29 cellular contexts compared by ENCODE assay signal in genomic region chr18:65942103-65942502, GRCh38.
"Had no signal": no experiment of that assay in that cellular context is flagged by ENCODE, and none has a peak within 500 bp of the region (broad histone marks: within the 10 kb centered on the region; RNA-seq: fewer than 3 reads in every experiment).

No MANE protein-coding gene starts in this region.

- H3K9me3 Mint-ChIP-seq: activated CD4-positive, alpha-beta T cell treated with anti-CD3 and anti-CD28 coated beads, Interleukin-2, amount 10 ng/mL, durations not matched to agents 7 days and 5 days; activated T-helper 2 cell treated with anti-CD3 and anti-CD28 coated beads, Interferon-gamma antibody, Interleukin-2, Interleukin-4, amounts not matched to agents 10 μg/mL and 5 μg/mL and 100 μg/mL, durations not matched to agents 14 hours and 24 hours and 36 hours; brain had no signal

- H3K9me3 ChIP-seq: adrenal gland, MG63, SJCRH30 had no signal

- ATAC-seq: activated CD4-positive, alpha-beta T cell treated with anti-CD3 and anti-CD28 coated beads for 36 hours; activated CD4-positive, CD25-positive, alpha-beta regulatory T cell treated with anti-CD3 and anti-CD28 coated beads, Interleukin-2, amount 50 U/mL, for 24 hours; activated CD8-positive, alpha-beta T cell treated with anti-CD3 and anti-CD28 coated beads, Interleukin-2, amount 10 ng/mL, durations not matched to agents 7 days and 5 days; activated naive CD4-positive, alpha-beta T cell treated with anti-CD3 and anti-CD28 coated beads, Interleukin-2, amount 50 U/mL, for 72 hours; PC-3 had no signal

- H3K27me3 ChIP-seq: adrenal gland, MG63, SJCRH30 had no signal

- H3K4me1 ChIP-seq: adrenal gland, SJCRH30 had no signal

- H3K4me1 Mint-ChIP-seq: activated CD4-positive, alpha-beta T cell treated with anti-CD3 and anti-CD28 coated beads for 36 hours; activated CD4-positive, alpha-beta T cell treated with anti-CD3 and anti-CD28 coated beads, Interleukin-2, amount 10 ng/mL, durations not matched to agents 7 days and 5 days; central memory CD8-positive, alpha-beta T cell had no signal

- H3K27ac Mint-ChIP-seq: activated CD4-positive, alpha-beta T cell treated with anti-CD3 and anti-CD28 coated beads for 36 hours; activated CD4-positive, alpha-beta T cell treated with anti-CD3 and anti-CD28 coated beads, Interleukin-2, amount 10 ng/mL, durations not matched to agents 7 days and 5 days; activated CD8-positive, alpha-beta T cell treated with anti-CD3 and anti-CD28 coated beads, Interleukin-2, amount 10 ng/mL, durations not matched to agents 7 days and 5 days; activated naive CD4-positive, alpha-beta T cell treated with anti-CD3 and anti-CD28 coated beads for 36 hours; activated naive CD4-positive, alpha-beta T cell treated with anti-CD3 and anti-CD28 coated beads, Interleukin-2, amount 50 U/mL, for 72 hours; activated T-cell treated with anti-CD3 and anti-CD28 coated beads, Interleukin-2, amount 50 U/mL, for 24 hours; activated T-helper 2 cell treated with anti-CD3 and anti-CD28 coated beads, Interferon-gamma antibody, Interleukin-2, Interleukin-4, amounts not matched to agents 10 μg/mL and 5 μg/mL and 100 μg/mL, durations not matched to agents 14 hours and 24 hours and 36 hours; brain had no signal

- H3K27me3 Mint-ChIP-seq: activated CD4-positive, alpha-beta T cell treated with anti-CD3 and anti-CD28 coated beads for 36 hours; activated CD4-positive, alpha-beta T cell treated with anti-CD3 and anti-CD28 coated beads, Interleukin-2, amount 10 ng/mL, durations not matched to agents 7 days and 5 days; activated T-cell treated with anti-CD3 and anti-CD28 coated beads, Interleukin-2, amount 50 U/mL, for 24 hours; central memory CD8-positive, alpha-beta T cell had no signal

- DNase-seq: activated CD4-positive, alpha-beta T cell treated with anti-CD3 and anti-CD28 coated beads for 36 hours; activated CD4-positive, alpha-beta T cell treated with anti-CD3 and anti-CD28 coated beads, Interleukin-2, amount 10 ng/mL, durations not matched to agents 7 days and 5 days; activated CD4-positive, alpha-beta T cell treated with anti-CD3 and anti-CD28 coated beads, Interleukin-2, amount 50 U/mL, for 48 hours; activated CD8-positive, alpha-beta T cell treated with anti-CD3 and anti-CD28 coated beads, Interleukin-2, amount 10 ng/mL, durations not matched to agents 7 days and 5 days; activated gamma-delta T cell; activated naive CD4-positive, alpha-beta T cell treated with anti-CD3 and anti-CD28 coated beads for 36 hours; activated T-cell treated with anti-CD3 and anti-CD28 coated beads, Interleukin-2, amount 50 U/mL, for 24 hours; adrenal gland; Karpas-422; KBM-7; MG63; NCI-H1048; NCI-H1436; NCI-H1694; NCI-H1930; NCI-H2081 treated with DMSO at 0.1 percent for 48 hours; NCI-H345; NCI-H524 treated with DMSO at 0.1 percent for 48 hours; NCI-H748 treated with DMSO at 0.1 percent for 48 hours; NK-92 treated with Interleukin-12 subunit alpha and Interleukin-12 subunit beta, amount 100 ng/mL, for 24 hours; PC-3; SHP77; SJCRH30 had no signal

- H3K4me3 ChIP-seq: adrenal gland, MG63, SJCRH30, SK-N-MC had no signal

- H3K36me3 ChIP-seq: adrenal gland, MG63, SJCRH30 had no signal

- H3K4me3 Mint-ChIP-seq: activated CD4-positive, alpha-beta T cell treated with anti-CD3 and anti-CD28 coated beads for 36 hours; activated CD4-positive, alpha-beta T cell treated with anti-CD3 and anti-CD28 coated beads, Interleukin-2, amount 10 ng/mL, durations not matched to agents 7 days and 5 days; activated CD8-positive, alpha-beta T cell treated with anti-CD3 and anti-CD28 coated beads, Interleukin-2, amount 10 ng/mL, durations not matched to agents 7 days and 5 days; activated naive CD4-positive, alpha-beta T cell treated with anti-CD3 and anti-CD28 coated beads for 36 hours; activated T-cell treated with anti-CD3 and anti-CD28 coated beads, Interleukin-2, amount 50 U/mL, for 24 hours; brain; central memory CD8-positive, alpha-beta T cell had no signal

- H3K27ac ChIP-seq: adrenal gland, SJCRH30, SK-N-MC had no signal

- H3K36me3 Mint-ChIP-seq: brain had no signal
